ENCODE assay signal across 7 cellular contexts in genomic region chr12:95460901-95461300, GRCh38.
"Had no signal": no experiment of that assay in that cellular context is flagged by ENCODE, and none has a peak within 500 bp of the region (broad histone marks: within the 10 kb centered on the region; RNA-seq: fewer than 3 reads in every experiment).

No MANE protein-coding gene starts in this region.

- H3K4me3 Mint-ChIP-seq: GM23338, H9, HFFc6 had no signal

- H3K36me3 Mint-ChIP-seq: IgD-negative memory B cell had no signal

- H3K4me2 ChIP-seq: GM23338 had no signal

- H2AFZ ChIP-seq: GM23338 had no signal

- H3K27ac ChIP-seq: HL-60 had no signal

- DNase-seq: H9, HCEC 1CT, HFFc6 had no signal

- H3K27me3 Mint-ChIP-seq: IgD-negative memory B cell had no signal

- H3K4me3 ChIP-seq: GM23338 had no signal

- H3K27ac Mint-ChIP-seq: GM23338, H9, HFFc6, IgD-negative memory B cell had no signal

- ATAC-seq: GM23338, HepG2 had no signal

- H3K4me1 Mint-ChIP-seq: GM23338, IgD-negative memory B cell had no signal
